In the genomic region with DNA sequence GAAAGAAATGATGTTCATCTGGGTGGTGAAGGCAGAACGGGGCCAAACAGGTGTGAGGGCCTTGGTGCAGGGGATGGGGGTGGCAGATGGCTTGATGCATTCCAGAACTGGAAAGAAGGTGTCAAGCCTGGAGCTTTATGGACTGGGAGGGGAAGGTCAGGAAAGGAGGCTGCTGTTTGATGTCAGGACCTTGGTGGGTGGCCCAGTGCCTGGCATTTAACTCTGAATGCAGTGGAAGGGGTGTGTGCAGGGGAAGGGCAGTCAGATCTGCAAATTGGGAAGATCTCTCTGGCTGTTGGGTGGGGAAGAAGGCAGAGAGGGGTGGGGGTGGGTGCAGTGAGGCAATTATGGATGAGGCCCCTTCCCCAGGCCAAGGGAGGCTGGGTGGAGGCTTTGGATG, we compare ENCODE assay signal across 21 cellular contexts. TPM values are rescaled to one million over a fixed set of nuclear protein-coding genes. Genes with fewer than 3 reads are reported as not detected.
"Had no signal": no experiment of that assay in that cellular context is flagged by ENCODE, and none has a peak within 500 bp of the region (broad histone marks: within the 10 kb centered on the region; RNA-seq: fewer than 3 reads in every experiment).

No MANE protein-coding gene starts in this region.

- H3K36me3 Mint-ChIP-seq: IgD-negative memory B cell had no signal

- H3K9ac ChIP-seq: KMS-11, SK-N-SH had no signal

- H3K27me3 Mint-ChIP-seq: IgD-negative memory B cell had no signal

- FAIRE-seq: K562, RCC 7860 had no signal

- H3K4me3 ChIP-seq: K562 had no signal

- H3K9me3 Mint-ChIP-seq: IgD-negative memory B cell had no signal

- H3K9me3 ChIP-seq: SK-N-SH had no signal

- DNase-seq: Kasumi-1, MV-4-11, NCI-H1048, NCI-H1105, NCI-H1417, NCI-H146, NCI-H1694 treated with DMSO at 0.1 percent for 48 hours, NCI-H1930, NCI-H2081, NCI-H2107, NCI-H2227 treated with DMSO at 0.1 percent for 48 hours, NCI-H524 treated with DMSO at 0.1 percent for 48 hours, NCI-H69, NCI-H774, RPMI8226, SHP77, SK-N-SH had no signal

- H3K27ac ChIP-seq: KMS-11 had no signal

- H3K4me1 Mint-ChIP-seq: IgD-negative memory B cell had no signal

- H3K4me3 Mint-ChIP-seq: IgD-negative memory B cell had no signal

- H3K27ac Mint-ChIP-seq: IgD-negative memory B cell had no signal

- H3K4me2 ChIP-seq: KMS-11, SK-N-SH had no signal

RNA-seq across cellular contexts. Expression of a gene that starts 11.7 kb away (rescaled TPM):
- polyA plus RNA-seq: IgD-negative memory B cell had no signal
